In genomic region chr12:14770495-14771313, GRCh38 we compare ENCODE assay signal across 8 cellular contexts. TPM values are rescaled to one million over a fixed set of nuclear protein-coding genes. Genes with fewer than 3 reads are reported as not detected.
DNase-seq lines count a peak whose midpoint lies in the region; ATAC-seq and TF ChIP-seq lines count a peak whose summit lies in the region.

No MANE protein-coding gene starts in this region.

- CTCF ChIA-PET in CD8-positive, alpha-beta T cell (lab: Charles Lee): interaction anchor here (0.6 to 4.7 kb wide), 12 partner anchors 11 to 449 kb away, joined by 3 to 38 read pairs (median 4); partner anchors contain the start of genes C12orf60 and WBP11

- DNase-seq in CD8-positive, alpha-beta T cell: peak; percentile 93 to 98 (median 95)
- DNase-seq in HT1080 (ENCODE audit: low read depth) (peak; percentile 87), NOMO-1 treated with dmso at 0.1 percent for 144 hours (lab: John Stamatoyannopoulos, UW; ENCODE audit: unreplicated experiment) (peak; percentile 75), epidermal melanocyte (ENCODE audit: insufficient read length, low spot score) (peak; percentile 76), midbrain (lab: John Stamatoyannopoulos, UW) (peak; percentile 92)
- peak; percentile 93 for DNase-seq in activated CD8-positive, alpha-beta memory T cell treated with anti-CD3 and anti-CD28 coated beads, Interleukin-2, amount 50 U/mL, for 4 hours
- DNase-seq in stimulated activated CD8-positive, alpha-beta memory T cell treated with anti-CD3 and anti-CD28 coated beads, Interleukin-15, amount 100 ng/mL, for 48 hours (ENCODE audit: low read depth in 2 of 2): peak; percentile 85 to 91

- intact Hi-C loops in CD8-positive, alpha-beta T cell (cut with DNase I, micrococcal nuclease): loop anchor here (1.0 to 10.0 kb wide), 12 partner anchors 33 to 1666 kb away; partner anchors contain the start of genes ARHGDIB (in 2 of the 2), C12orf60 (in 1 of the 2), GSG1 (in 1 of the 2) and STRAP (in 1 of the 2)

- TF ChIP-seq CTCF in CD8-positive, alpha-beta T cell (IDR thresholded peaks at IDR 0.05): no peak

- peaks cover 64% of the 10 kb centered on the region for H3K36me3 Mint-ChIP-seq in CD8-positive, alpha-beta T cell

- peaks cover 42% of the 10 kb centered on the region for H3K4me1 ChIP-seq in CD8-positive, alpha-beta T cell (ENCODE audit: insufficient read depth, low read length)

- H3K4me3 Mint-ChIP-seq in CD8-positive, alpha-beta T cell: peak overlapping the region; percentile 99

- H3K9me3 Mint-ChIP-seq in CD8-positive, alpha-beta T cell: peaks cover 20% of the 10 kb centered on the region

- no peaks in the 10 kb centered on the region for H3K27me3 Mint-ChIP-seq in CD8-positive, alpha-beta T cell (ENCODE audit: low read depth)

- H3K9me3 ChIP-seq in CD8-positive, alpha-beta T cell (ENCODE audit: low read length): no peaks in the 10 kb centered on the region

- peak overlapping the region; percentile 91 for H3K4me3 ChIP-seq in CD8-positive, alpha-beta T cell (ENCODE audit: low read depth, low read length)

- no peaks in the 10 kb centered on the region for H3K36me3 ChIP-seq in CD8-positive, alpha-beta T cell (ENCODE audit: insufficient read depth, low read length)

- H3K4me1 Mint-ChIP-seq in CD8-positive, alpha-beta T cell (ENCODE audit: low read depth): peaks cover 66% of the 10 kb centered on the region

- ATAC-seq in CD8-positive, alpha-beta T cell: peak; percentile 38
- peak; percentile 25 for ATAC-seq in GM21360 (IDR thresholded peaks at IDR 0.05; ENCODE audit: unreplicated experiment)

- POLR2A ChIA-PET in CD8-positive, alpha-beta T cell (lab: Charles Lee): interaction anchor here (0.7 to 9.1 kb wide), 42 partner anchors 8 to 1021 kb away, joined by 3 to 184 read pairs (median 4); partner anchors contain the start of genes ARHGDIB, ATF7IP, C12orf60 and RERG

- H3K27ac ChIP-seq in CD8-positive, alpha-beta T cell (ENCODE audit: low read depth, low read length): peak overlapping the region; percentile 99

- H3K27me3 ChIP-seq in CD8-positive, alpha-beta T cell (ENCODE audit: insufficient read depth, low read length): no peaks in the 10 kb centered on the region

- peak overlapping the region; percentile 99 for H3K27ac Mint-ChIP-seq in CD8-positive, alpha-beta T cell

RNA-seq across cellular contexts. Expression of gene WBP11, which starts 32.6 kb away (rescaled TPM):
- total RNA-seq in CD8-positive, alpha-beta T cell: 100 to 1,000 TPM; 171 to 184 TPM
- 13.7 and 32.1 TPM in 2 replicates for total RNA-seq in HT1080 (2014; rRNA removed; shearing (Covaris generic))
- 38.0 and 47.1 TPM in 2 replicates for polyA plus RNA-seq in HT1080 (2015; cell fraction: cytosol; rRNA removed)
- 37.7 and 39.4 TPM in 2 replicates for polyA plus RNA-seq in HT1080 (2015; cell fraction: nucleus; rRNA removed)

RNA-seq across cellular contexts. Expression of gene C12orf60, which starts 32.8 kb away (rescaled TPM):
- total RNA-seq in CD8-positive, alpha-beta T cell: under 1 TPM in 1 of 2 experiments, not detected in 1; 0.14 TPM
- 1.7 and 3.8 TPM in 2 replicates for total RNA-seq in HT1080 (2014; rRNA removed; shearing (Covaris generic))
- polyA plus RNA-seq in HT1080 (2015; cell fraction: cytosol; rRNA removed): 2.1 and 2.8 TPM in 2 replicates
- polyA plus RNA-seq in HT1080 (2015; cell fraction: nucleus; rRNA removed): 2.3 TPM in 2 replicates

RNA-seq across cellular contexts. Expression of gene SMCO3, which starts 43.3 kb away (rescaled TPM):
- not detected for total RNA-seq in CD8-positive, alpha-beta T cell
- total RNA-seq in HT1080 (2014; rRNA removed; shearing (Covaris generic)): not detected in 2 replicates
- not detected in 2 replicates for polyA plus RNA-seq in HT1080 (2015; cell fraction: cytosol; rRNA removed)
- polyA plus RNA-seq in HT1080 (2015; cell fraction: nucleus; rRNA removed): not detected in 2 replicates

Comparison
In these comparisons a context has a peak if more than half of its experiments do, and no peak if none do; other contexts are left out.
1. Peak in every context shown above with its lines: DNase-seq, ATAC-seq, H3K4me3 ChIP-seq and H3K27ac ChIP-seq.